Comparison of ENCODE assay signal across 25 cellular contexts in the genomic region with DNA sequence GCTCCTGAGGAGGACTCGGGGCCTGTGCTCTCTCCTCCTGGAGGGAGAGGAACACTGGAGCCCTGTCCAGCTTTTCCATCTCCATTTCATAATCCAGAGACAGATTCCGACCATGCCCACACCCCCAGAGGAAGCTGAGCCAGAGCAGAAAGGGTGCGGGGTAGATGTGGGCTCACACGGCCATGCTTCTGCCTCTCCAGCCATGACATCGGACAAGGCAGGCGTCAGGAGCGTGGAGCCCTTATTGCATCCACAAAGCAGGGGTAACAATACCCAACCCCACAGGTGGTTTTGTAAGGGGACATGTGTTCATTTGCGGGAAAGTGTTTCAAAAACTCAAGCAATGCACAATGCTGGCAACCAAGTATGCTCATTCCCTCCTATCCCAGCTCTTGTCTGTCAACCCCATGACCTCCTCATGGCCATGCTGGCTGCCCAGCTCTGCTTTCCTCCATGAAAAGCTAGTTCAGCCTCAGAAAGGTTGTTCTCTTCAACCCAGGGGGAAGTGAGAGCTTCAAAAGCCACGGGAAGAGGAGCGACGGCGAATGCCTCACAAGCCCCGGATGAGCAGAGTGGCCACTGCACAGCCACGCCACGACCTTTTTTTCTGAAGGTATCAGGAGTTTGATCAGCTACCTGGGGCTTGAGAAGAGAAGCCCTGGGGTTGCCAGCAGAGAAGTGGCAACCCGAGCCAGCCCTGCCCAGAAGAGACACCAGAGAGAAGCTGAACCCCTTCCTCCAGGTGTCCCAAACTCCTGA.
A peak's percentile ranks its signal among the peaks of the same experiment; 100 is the strongest.
DNase-seq lines count a peak whose midpoint lies in the region; ATAC-seq, FAIRE-seq and TF ChIP-seq lines count a peak whose summit lies in the region.
"Had no signal": no experiment of that assay in that cellular context is flagged by ENCODE, and none has a peak within 500 bp of the region (broad histone marks: within the 10 kb centered on the region; RNA-seq: fewer than 3 reads in every experiment).

No MANE protein-coding gene starts in this region.

- no peak for DNase-seq in cardiac muscle cell (ENCODE audit: low read depth in 1 of 2, low spot score in 1 of 2)
- DNase-seq in left ventricle myocardium superior: no peak
- DNase-seq in astrocyte (ENCODE audit: low read depth): no peak
- DNase-seq in GM13976 (ENCODE audit: low spot score): no peak
- DNase-seq in RPMI8226: no peak
- no peak for DNase-seq in central memory CD4-positive, alpha-beta T cell
- DNase-seq: CD4-positive, CD25-positive, alpha-beta regulatory T cell; DMS153; GM23248; H9; KBM-7; MV-4-11; NCI-H1105; NCI-H1436 treated with DMSO at 0.1 percent for 48 hours; NCI-H187 treated with DMSO at 0.1 percent for 48 hours; NCI-H2171 treated with DMSO at 0.1 percent for 48 hours; NCI-H446 treated with DMSO at 0.1 percent for 48 hours; NCI-H526; NCI-H82; NK-92 treated with Interleukin-12 subunit alpha and Interleukin-12 subunit beta, amount 100 ng/mL, for 24 hours; SK-N-SH had no signal

- H3K9ac ChIP-seq in astrocyte (ENCODE audit: low read length): no peak overlapping the region
- H3K9ac ChIP-seq: BLaER1, GM23248, SK-N-SH had no signal

- H3K4me3 ChIP-seq in cardiac muscle cell: no peak overlapping the region
- H3K4me3 ChIP-seq in astrocyte (ENCODE audit: insufficient read depth, low read depth, low read length): no peak overlapping the region
- H3K4me3 ChIP-seq: BLaER1, GM23248 had no signal

- H3K4me1 Mint-ChIP-seq in astrocyte (ENCODE audit: low read depth, unreplicated experiment): no peaks in the 10 kb centered on the region
- H3K4me1 Mint-ChIP-seq in stimulated activated memory B cell treated with anti-CD40 and anti-IgM and Interleukin-4, amounts not matched to agents 10 μg/mL and 1 μg/mL and 100 μg/mL, for 72 hours: peaks cover 16% of the 10 kb centered on the region
- H3K4me1 Mint-ChIP-seq: CD4-positive, CD25-positive, alpha-beta regulatory T cell; H9 had no signal

- H3K9me3 ChIP-seq in cardiac muscle cell (ENCODE audit: low read depth) (no peaks in the 10 kb centered on the region), astrocyte (ENCODE audit: insufficient read depth, low read depth, low read length) (no peaks in the 10 kb centered on the region)
- H3K9me3 ChIP-seq: BLaER1, SK-N-SH had no signal

- in situ Hi-C loops in GM13976 (cut with MboI; ENCODE audit: low sequenced_read_pairs, unreplicated experiment): no loop called here

- peaks cover 3% of the 10 kb centered on the region for H3K79me2 ChIP-seq in astrocyte (ENCODE audit: insufficient read depth, low read length)

- H3K36me3 ChIP-seq in cardiac muscle cell: peaks cover 2% of the 10 kb centered on the region
- peaks cover 8% of the 10 kb centered on the region for H3K36me3 ChIP-seq in astrocyte (ENCODE audit: insufficient read depth, low read length)
- H3K36me3 ChIP-seq: BLaER1 had no signal

- TF ChIP-seq CTCF in cardiac muscle cell (IDR thresholded peaks at IDR 0.05; ENCODE audit: low read depth, low read length) (no peak), astrocyte (IDR thresholded peaks at IDR 0.05; ENCODE audit: insufficient read depth, low read depth, low read length) (no peak), GM13976 (IDR thresholded peaks at IDR 0.05; ENCODE audit: borderline replicate concordance, control extremely low read depth, extremely low read depth, insufficient read depth, missing control alignments) (no peak)

- peaks cover 11% of the 10 kb centered on the region for H3K36me3 Mint-ChIP-seq in astrocyte (ENCODE audit: low read depth, unreplicated experiment)
- H3K36me3 Mint-ChIP-seq in stimulated activated memory B cell treated with anti-CD40 and anti-IgM and Interleukin-4, amounts not matched to agents 10 μg/mL and 1 μg/mL and 100 μg/mL, for 72 hours: peaks cover 33% of the 10 kb centered on the region
- H3K36me3 Mint-ChIP-seq: CD4-positive, CD25-positive, alpha-beta regulatory T cell had no signal

- H3K9me3 Mint-ChIP-seq in astrocyte (ENCODE audit: unreplicated experiment): no peaks in the 10 kb centered on the region
- no peaks in the 10 kb centered on the region for H3K9me3 Mint-ChIP-seq in stimulated activated memory B cell treated with anti-CD40 and anti-IgM and Interleukin-4, amounts not matched to agents 10 μg/mL and 1 μg/mL and 100 μg/mL, for 72 hours
- H3K9me3 Mint-ChIP-seq: CD4-positive, CD25-positive, alpha-beta regulatory T cell; H9 had no signal

- peak overlapping the region; percentile 11 for H3K27ac Mint-ChIP-seq in astrocyte (ENCODE audit: unreplicated experiment)
- peak overlapping the region; percentile 74 for H3K27ac Mint-ChIP-seq in stimulated activated memory B cell treated with anti-CD40 and anti-IgM and Interleukin-4, amounts not matched to agents 10 μg/mL and 1 μg/mL and 100 μg/mL, for 72 hours

- H3K4me1 ChIP-seq in cardiac muscle cell (ENCODE audit: low read depth): peaks cover 11% of the 10 kb centered on the region
- H3K4me1 ChIP-seq in astrocyte (ENCODE audit: insufficient read depth, low read length): peaks cover 12% of the 10 kb centered on the region

- ATAC-seq in left ventricle myocardium superior: no peak
- ATAC-seq in stimulated activated memory B cell treated with anti-CD40 and anti-IgM and Interleukin-4, amounts not matched to agents 10 μg/mL and 1 μg/mL and 100 μg/mL, for 72 hours: no peak

- intact Hi-C loops in left ventricle myocardium superior (cut with micrococcal nuclease): no loop called here

- H4K20me1 ChIP-seq in astrocyte (ENCODE audit: insufficient read depth, low read length): no peaks in the 10 kb centered on the region
- H4K20me1 ChIP-seq: BLaER1 had no signal

- no peak for FAIRE-seq in astrocyte (lab: Jason Lieb, UNC)
- FAIRE-seq: A204.1 had no signal

- H3K27me3 ChIP-seq in cardiac muscle cell (no peaks in the 10 kb centered on the region), astrocyte (ENCODE audit: insufficient read depth, low read length) (no peaks in the 10 kb centered on the region), layer of hippocampus (ENCODE audit: control insufficient read depth, insufficient read depth, low read length) (no peaks in the 10 kb centered on the region)
- H3K27me3 ChIP-seq: BLaER1 had no signal

- H3K4me2 ChIP-seq in astrocyte (ENCODE audit: low read length): no peak overlapping the region
- H3K4me2 ChIP-seq: BLaER1, SK-N-SH had no signal

- H3K27ac ChIP-seq in cardiac muscle cell (peak overlapping the region; percentile 50), astrocyte (ENCODE audit: low read depth, low read length) (no peak overlapping the region), layer of hippocampus (ENCODE audit: low read depth, low read length) (peak overlapping the region; percentile 15)
- H3K27ac ChIP-seq: BLaER1, GM23248 had no signal

- H3K27me3 Mint-ChIP-seq in astrocyte (ENCODE audit: low read depth, unreplicated experiment): peaks cover 7% of the 10 kb centered on the region
- no peaks in the 10 kb centered on the region for H3K27me3 Mint-ChIP-seq in stimulated activated memory B cell treated with anti-CD40 and anti-IgM and Interleukin-4, amounts not matched to agents 10 μg/mL and 1 μg/mL and 100 μg/mL, for 72 hours

- no peak overlapping the region for H2AFZ ChIP-seq in astrocyte (ENCODE audit: low read depth, low read length)
- H2AFZ ChIP-seq: GM23248 had no signal

- H3K4me3 Mint-ChIP-seq in astrocyte (ENCODE audit: unreplicated experiment): no peak overlapping the region
- H3K4me3 Mint-ChIP-seq in stimulated activated memory B cell treated with anti-CD40 and anti-IgM and Interleukin-4, amounts not matched to agents 10 μg/mL and 1 μg/mL and 100 μg/mL, for 72 hours: no peak overlapping the region
- H3K4me3 Mint-ChIP-seq: CD4-positive, CD25-positive, alpha-beta regulatory T cell; H9 had no signal
